In genomic region chr19:8468761-8469458, GRCh38 we compare ENCODE assay signal across 15 cellular contexts. TPM values are rescaled to one million over a fixed set of nuclear protein-coding genes. Genes with fewer than 3 reads are reported as not detected.
DNase-seq lines count a peak whose midpoint lies in the region; ATAC-seq and TF ChIP-seq lines count a peak whose summit lies in the region.
"Had no signal": no experiment of that assay in that cellular context is flagged by ENCODE, and none has a peak within 500 bp of the region (broad histone marks: within the 10 kb centered on the region; RNA-seq: fewer than 3 reads in every experiment).

No MANE protein-coding gene starts in this region.

- H3K27me3 Mint-ChIP-seq in activated CD4-positive, alpha-beta memory T cell treated with anti-CD3 and anti-CD28 coated beads, Interleukin-2, amount 10 ng/mL, durations not matched to agents 7 days and 5 days: no peaks in the 10 kb centered on the region
- H3K27me3 Mint-ChIP-seq in activated CD4-positive, alpha-beta memory T cell treated with anti-CD3 and anti-CD28 coated beads for 36 hours: no peaks in the 10 kb centered on the region

- no peak for TF ChIP-seq POLR2A in IMR-90 (IDR thresholded peaks at IDR 0.05; ENCODE audit: low read depth, low read length)

- H4K8ac ChIP-seq in IMR-90 (ENCODE audit: low read depth in 2 of 2, low read length in 2 of 2): no peak overlapping the region

- peak overlapping the region; percentile 56; the same call in 1 of the 2 replicates for H3K23ac ChIP-seq in IMR-90 (ENCODE audit: low read depth, low read length)

- H3K9me3 ChIP-seq in IMR-90 (ENCODE audit: control insufficient read depth, insufficient read depth, low read length) (no peaks in the 10 kb centered on the region), neutrophil (no peaks in the 10 kb centered on the region)
- H3K9me3 ChIP-seq: pancreas, thoracic aorta had no signal

- no peak for DNase-seq in activated CD4-positive, alpha-beta memory T cell treated with anti-CD3 and anti-CD28 coated beads, Interleukin-2, amount 10 ng/mL, durations not matched to agents 7 days and 5 days
- no peak for DNase-seq in activated CD4-positive, alpha-beta memory T cell treated with anti-CD3 and anti-CD28 coated beads for 36 hours
- DNase-seq in IMR-90 (peak; percentile 74), choroid plexus epithelial cell (ENCODE audit: low read depth) (peak; percentile 64), NCI-H2029 treated with DMSO at 0.1 percent for 48 hours (lab: John Stamatoyannopoulos, UW) (no peak)
- DNase-seq in stimulated activated CD4-positive, alpha-beta T cell treated with anti-CD3 and anti-CD28 coated beads, Interleukin-4, amount 100 ng/mL, for 24 hours: no peak
- DNase-seq: activated effector memory CD4-positive, alpha-beta T cell treated with anti-CD3 and anti-CD28 coated beads, Interleukin-2, amount 50 U/mL, for 16 hours; mesenchymal stem cell; NCI-H2227 treated with DMSO at 0.1 percent for 48 hours had no signal

- peak; percentile 22; the same call in 1 of the 2 replicates for ATAC-seq in IMR-90 (ENCODE audit: low read depth)
- ATAC-seq in HG02973 (IDR thresholded peaks at IDR 0.05; ENCODE audit: unreplicated experiment): no peak

- peak overlapping the region; percentile 65 for H2AK9ac ChIP-seq in IMR-90 (replicated peaks; ENCODE audit: low read depth, low read length, poor library complexity)

- H3K18ac ChIP-seq in IMR-90 (ENCODE audit: low read depth, low read length): no peak overlapping the region

- WGBS in IMR-90 (ENCODE audit: extremely low coverage in 2 of 2, insufficient read length in 1 of 2), 2 experiments: 96% methylated on average over 5 of the region's 8 CpGs; no CpG with 5 or more reads in 1 of the 2 experiments

- no peak overlapping the region for H2BK20ac ChIP-seq in IMR-90 (ENCODE audit: low read depth, low read length)

- no peak overlapping the region for H3K9ac ChIP-seq in IMR-90 (ENCODE audit: low read depth, low read length)

- peak overlapping the region; percentile 25; the same call in 1 of the 2 replicates for H3K4ac ChIP-seq in IMR-90 (ENCODE audit: low read depth, low read length)

- no TSS peak for BruUV-seq in IMR-90 (replicated peaks; lab: Mats Ljungman, UMichigan)

- no peak overlapping the region for H3K4me3 Mint-ChIP-seq in activated CD4-positive, alpha-beta memory T cell treated with anti-CD3 and anti-CD28 coated beads, Interleukin-2, amount 10 ng/mL, durations not matched to agents 7 days and 5 days
- no peak overlapping the region for H3K4me3 Mint-ChIP-seq in activated CD4-positive, alpha-beta memory T cell treated with anti-CD3 and anti-CD28 coated beads for 36 hours

- H3K36me3 ChIP-seq in IMR-90 (ENCODE audit: control insufficient read depth, insufficient read depth, low read length): peaks cover 66% of the 10 kb centered on the region
- peaks cover 85% of the 10 kb centered on the region for H3K36me3 ChIP-seq in neutrophil

- H3K14ac ChIP-seq in IMR-90 (replicated peaks; ENCODE audit: low read depth, low read length): no peak overlapping the region; the same call in 1 of the 2 replicates

- H3K27ac Mint-ChIP-seq in activated CD4-positive, alpha-beta memory T cell treated with anti-CD3 and anti-CD28 coated beads, Interleukin-2, amount 10 ng/mL, durations not matched to agents 7 days and 5 days: peak overlapping the region; percentile 28
- H3K27ac Mint-ChIP-seq in activated CD4-positive, alpha-beta memory T cell treated with anti-CD3 and anti-CD28 coated beads for 36 hours: no peak overlapping the region

- peak overlapping the region; percentile 24; the same call in 1 of the 2 replicates for H3K27ac ChIP-seq in IMR-90 (ENCODE audit: insufficient read depth, low read length)
- peak overlapping the region; percentile 47 for H3K27ac ChIP-seq in neutrophil
- H3K27ac ChIP-seq: coronary artery, pancreas, thoracic aorta had no signal

- no peak for TF ChIP-seq RAD21 in IMR-90 (IDR thresholded peaks at IDR 0.05; ENCODE audit: low read length)

- 0 out of 2 replicates have a peak overlapping the region, but pooled peaks have one; percentile 42 for H2BK120ac ChIP-seq in IMR-90 (ENCODE audit: low read depth, low read length)

- H3K9me1 ChIP-seq in IMR-90 (ENCODE audit: insufficient read depth, low read length): peaks cover 36% of the 10 kb centered on the region

- no peak overlapping the region for H2AFZ ChIP-seq in IMR-90 (replicated peaks; ENCODE audit: low read length, poor library complexity)

- peaks cover 53 to 85% of the 10 kb centered on the region in 2 experiments for H3K79me1 ChIP-seq in IMR-90 (ENCODE audit: low read depth in 1 of 2, low read length in 2 of 2)

- POLR2A ChIA-PET in activated CD4-positive, alpha-beta memory T cell treated with anti-CD3 and anti-CD28 coated beads, Interleukin-2, amount 10 ng/mL, durations not matched to agents 7 days and 5 days (lab: Charles Lee): no interaction called here
- POLR2A ChIA-PET in activated CD4-positive, alpha-beta memory T cell treated with anti-CD3 and anti-CD28 coated beads for 36 hours (lab: Charles Lee): no interaction called here
- POLR2A ChIA-PET in IMR-90 (lab: Charles Lee; ENCODE audit: unreplicated experiment): no interaction called here

- dilution Hi-C loops in IMR-90 (cut with HindIII; ENCODE audit: low sequenced_read_pairs, unreplicated experiment): no loop called here

- intact Hi-C loops in activated CD4-positive, alpha-beta memory T cell treated with anti-CD3 and anti-CD28 coated beads for 36 hours (cut with micrococcal nuclease): no loop called here
- intact Hi-C loops in IMR-90 (cut with micrococcal nuclease): loop anchor here (2.0 kb wide), 1 partner anchor 114 kb away; no protein-coding TSS in a partner anchor

- H3K9me3 Mint-ChIP-seq in activated CD4-positive, alpha-beta memory T cell treated with anti-CD3 and anti-CD28 coated beads, Interleukin-2, amount 10 ng/mL, durations not matched to agents 7 days and 5 days: no peaks in the 10 kb centered on the region
- H3K9me3 Mint-ChIP-seq in activated CD4-positive, alpha-beta memory T cell treated with anti-CD3 and anti-CD28 coated beads for 36 hours: no peaks in the 10 kb centered on the region

- H4K91ac ChIP-seq in IMR-90 (ENCODE audit: insufficient read depth, low read depth, low read length): no peak overlapping the region; the same call in 1 of the 2 replicates

- H3K27me3 ChIP-seq in IMR-90 (ENCODE audit: control insufficient read depth, insufficient read depth, low read length) (no peaks in the 10 kb centered on the region), neutrophil (no peaks in the 10 kb centered on the region)
- H3K27me3 ChIP-seq: pancreas had no signal

- in situ Hi-C loops in IMR-90 (cut with MboI; ENCODE audit: low sequenced_read_pairs): no loop called here

- peaks cover 46% of the 10 kb centered on the region for H3K4me1 Mint-ChIP-seq in activated CD4-positive, alpha-beta memory T cell treated with anti-CD3 and anti-CD28 coated beads, Interleukin-2, amount 10 ng/mL, durations not matched to agents 7 days and 5 days
- peaks cover 9% of the 10 kb centered on the region for H3K4me1 Mint-ChIP-seq in activated CD4-positive, alpha-beta memory T cell treated with anti-CD3 and anti-CD28 coated beads for 36 hours (ENCODE audit: low read depth)

- peak overlapping the region; percentile 24 for H2BK5ac ChIP-seq in IMR-90 (ENCODE audit: low read depth, low read length, poor library complexity, severe bottlenecking)

- H2AK5ac ChIP-seq in IMR-90 (ENCODE audit: low read depth, low read length): peak overlapping the region; percentile 45; the same call in 1 of the 2 replicates

- TF ChIP-seq CTCF in IMR-90 (conservative IDR thresholded peaks at IDR 0.05; ENCODE audit: low read depth, low read length): no peak
- TF ChIP-seq CTCF in choroid plexus epithelial cell (conservative IDR thresholded peaks at IDR 0.05; ENCODE audit: low read depth, low read length): no peak
- TF ChIP-seq CTCF in neutrophil (IDR thresholded peaks at IDR 0.05): no peak

- 0 out of 2 replicates have a peak overlapping the region, but pooled peaks have one; percentile 3 for H3K4me2 ChIP-seq in IMR-90 (ENCODE audit: low read depth, low read length)

- H2BK15ac ChIP-seq in IMR-90 (ENCODE audit: low read depth, low read length): no peak overlapping the region

- peaks cover 86% of the 10 kb centered on the region for H3K36me3 Mint-ChIP-seq in activated CD4-positive, alpha-beta memory T cell treated with anti-CD3 and anti-CD28 coated beads, Interleukin-2, amount 10 ng/mL, durations not matched to agents 7 days and 5 days (ENCODE audit: low read depth)
- H3K36me3 Mint-ChIP-seq in activated CD4-positive, alpha-beta memory T cell treated with anti-CD3 and anti-CD28 coated beads for 36 hours: peaks cover 74% of the 10 kb centered on the region

- no peak overlapping the region for H4K5ac ChIP-seq in IMR-90 (ENCODE audit: low read depth, low read length)

- no peak overlapping the region for H3K56ac ChIP-seq in IMR-90 (ENCODE audit: extremely low read depth, insufficient read depth, low read length)

- H3K4me1 ChIP-seq in IMR-90 (ENCODE audit: control insufficient read depth, insufficient read depth, low read length) (peaks cover 22% of the 10 kb centered on the region), neutrophil (ENCODE audit: control insufficient read depth in 1 of 2, insufficient read depth in 1 of 2, low read depth in 1 of 2, low read length in 1 of 2) (peaks cover 16 to 18% of the 10 kb centered on the region in 2 experiments)

- H3K4me3 ChIP-seq in IMR-90 (ENCODE audit: insufficient read depth, low read depth, low read length) (no peak overlapping the region), choroid plexus epithelial cell (ENCODE audit: low read depth, low read length) (no peak overlapping the region), neutrophil (ENCODE audit: low read depth in 1 of 2, low read length in 1 of 2) (no peak overlapping the region)
- H3K4me3 ChIP-seq: coronary artery, pancreas, thoracic aorta had no signal

- H4K20me1 ChIP-seq in IMR-90 (ENCODE audit: insufficient read depth, low read length): peaks cover 72% of the 10 kb centered on the region

- CTCF ChIA-PET in activated CD4-positive, alpha-beta memory T cell treated with anti-CD3 and anti-CD28 coated beads, Interleukin-2, amount 10 ng/mL, durations not matched to agents 7 days and 5 days (lab: Charles Lee): no interaction called here
- CTCF ChIA-PET in activated CD4-positive, alpha-beta memory T cell treated with anti-CD3 and anti-CD28 coated beads for 36 hours (lab: Charles Lee): no interaction called here
- CTCF ChIA-PET in IMR-90 (lab: Yijun Ruan, JAX): no interaction called here

RNA-seq across cellular contexts. Expression of gene HNRNPM, which starts 24.1 kb away (rescaled TPM):
- total RNA-seq in activated CD4-positive, alpha-beta memory T cell treated with anti-CD3 and anti-CD28 coated beads, Interleukin-2, amount 10 ng/mL, durations not matched to agents 7 days and 5 days: 100 to 1,000 TPM; 205 to 211 TPM
- 100 to 1,000 TPM; 237 to 238 TPM for total RNA-seq in activated CD4-positive, alpha-beta memory T cell treated with anti-CD3 and anti-CD28 coated beads for 36 hours
- 75.6 and 90.5 TPM in 2 replicates for total RNA-seq in IMR-90 (2012; rRNA removed)
- polyA plus RNA-seq in IMR-90 (2012; rRNA removed): 197 and 249 TPM in 2 replicates
- 223 and 344 TPM in 2 replicates for polyA plus RNA-seq in IMR-90 (2012; cell fraction: cytosol; rRNA removed)
- 124 and 380 TPM in 2 replicates for polyA plus RNA-seq in IMR-90 (2012; cell fraction: nucleus; rRNA removed; ENCODE audit: low replicate concordance)

RNA-seq across cellular contexts. Expression of gene PRAM1, which starts 33.5 kb away (rescaled TPM):
- total RNA-seq in activated CD4-positive, alpha-beta memory T cell treated with anti-CD3 and anti-CD28 coated beads, Interleukin-2, amount 10 ng/mL, durations not matched to agents 7 days and 5 days: under 1 TPM; 0.58 to 0.63 TPM
- total RNA-seq in activated CD4-positive, alpha-beta memory T cell treated with anti-CD3 and anti-CD28 coated beads for 36 hours: under 1 TPM; 0.73 to 1.00 TPM
- total RNA-seq in IMR-90 (2012; rRNA removed): not detected in 2 replicates
- 0.09 TPM in 2 replicates for polyA plus RNA-seq in IMR-90 (2012; rRNA removed)
- polyA plus RNA-seq in IMR-90 (2012; cell fraction: cytosol; rRNA removed): 0.02 TPM in 1 of 2 replicates, not detected in the other
- 0.66 and 0.70 TPM in 2 replicates for polyA plus RNA-seq in IMR-90 (2012; cell fraction: nucleus; rRNA removed; ENCODE audit: low replicate concordance)
- total RNA-seq: frontal cortex had no signal

RNA-seq across cellular contexts. Expression of gene ZNF414, which starts 45.1 kb away (rescaled TPM):
- 10 to 100 TPM; 29.7 to 33.3 TPM for total RNA-seq in activated CD4-positive, alpha-beta memory T cell treated with anti-CD3 and anti-CD28 coated beads, Interleukin-2, amount 10 ng/mL, durations not matched to agents 7 days and 5 days
- 10 to 100 TPM; 19.7 to 24.6 TPM for total RNA-seq in activated CD4-positive, alpha-beta memory T cell treated with anti-CD3 and anti-CD28 coated beads for 36 hours
- total RNA-seq in IMR-90 (2012; rRNA removed): 1.1 and 3.2 TPM in 2 replicates
- 14.2 and 20.8 TPM in 2 replicates for polyA plus RNA-seq in IMR-90 (2012; rRNA removed)
- 28.7 and 38.5 TPM in 2 replicates for polyA plus RNA-seq in IMR-90 (2012; cell fraction: cytosol; rRNA removed)
- 35.8 and 108 TPM in 2 replicates for polyA plus RNA-seq in IMR-90 (2012; cell fraction: nucleus; rRNA removed; ENCODE audit: low replicate concordance)

RNA-seq across cellular contexts. Expression of gene MARCHF2, which starts 55.8 kb away (rescaled TPM):
- 10 to 100 TPM; 20.6 to 20.8 TPM for total RNA-seq in activated CD4-positive, alpha-beta memory T cell treated with anti-CD3 and anti-CD28 coated beads, Interleukin-2, amount 10 ng/mL, durations not matched to agents 7 days and 5 days
- total RNA-seq in activated CD4-positive, alpha-beta memory T cell treated with anti-CD3 and anti-CD28 coated beads for 36 hours: 10 to 100 TPM; 14.5 to 16.0 TPM
- 48.6 and 58.8 TPM in 2 replicates for total RNA-seq in IMR-90 (2012; rRNA removed)
- 33.8 and 39.1 TPM in 2 replicates for polyA plus RNA-seq in IMR-90 (2012; rRNA removed)
- polyA plus RNA-seq in IMR-90 (2012; cell fraction: cytosol; rRNA removed): 13.0 and 59.2 TPM in 2 replicates
- polyA plus RNA-seq in IMR-90 (2012; cell fraction: nucleus; rRNA removed; ENCODE audit: low replicate concordance): 29.7 and 55.1 TPM in 2 replicates

Comparison
In these comparisons a context has a peak if more than half of its experiments do, and no peak if none do; other contexts are left out.
1. DNase-seq: peak in IMR-90 (single experiment) and choroid plexus epithelial cell (single experiment); none in activated CD4-positive, alpha-beta memory T cell treated with anti-CD3 and anti-CD28 coated beads, Interleukin-2, amount 10 ng/mL, durations not matched to agents 7 days and 5 days (single experiment), activated CD4-positive, alpha-beta memory T cell treated with anti-CD3 and anti-CD28 coated beads for 36 hours (single experiment), stimulated activated CD4-positive, alpha-beta T cell treated with anti-CD3 and anti-CD28 coated beads, Interleukin-4, amount 100 ng/mL, for 24 hours (single experiment) and NCI-H2029 treated with DMSO at 0.1 percent for 48 hours (single experiment).